In the genomic region with DNA sequence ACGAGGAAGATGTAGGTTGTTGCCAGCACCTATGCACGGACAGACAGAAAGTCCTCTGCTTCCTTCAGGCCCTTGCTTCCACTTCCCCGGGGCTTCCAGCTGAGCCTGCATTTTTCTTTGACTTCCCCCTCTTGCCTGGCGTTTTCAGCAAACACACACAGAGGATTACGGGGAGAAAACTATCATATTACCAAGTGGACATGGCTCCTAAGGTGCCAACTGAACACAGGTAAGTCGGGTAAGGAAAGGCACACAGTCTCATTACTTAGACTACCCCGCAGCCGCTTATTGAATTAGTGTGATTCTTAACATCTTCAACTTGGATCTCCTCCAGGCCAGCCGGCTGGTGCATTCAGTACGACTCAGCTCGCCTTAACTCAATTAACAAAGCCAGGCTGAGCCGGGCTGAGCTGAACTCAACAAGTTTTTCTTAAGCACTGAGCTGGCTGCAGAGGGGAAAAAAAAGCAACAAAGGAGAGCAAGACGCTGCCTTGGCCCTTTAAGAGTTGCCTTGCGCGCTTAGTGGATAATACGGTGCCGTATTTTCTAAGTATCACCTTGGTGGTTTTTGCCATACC, we compare ENCODE assay signal across 8 cellular contexts. TPM values are rescaled to one million over a fixed set of nuclear protein-coding genes. Genes with fewer than 3 reads are reported as not detected.
DNase-seq lines count a peak whose midpoint lies in the region; ATAC-seq and TF ChIP-seq lines count a peak whose summit lies in the region.

No MANE protein-coding gene starts in this region.

- H3K4me3 ChIP-seq in esophagus muscularis mucosa (peak overlapping the region in 1 of 4 donors; percentile 24), osteoblast (ENCODE audit: insufficient read depth, low read length) (no peak overlapping the region)

- no peaks in the 10 kb centered on the region for H3K36me3 Mint-ChIP-seq in activated naive CD4-positive, alpha-beta T cell treated with anti-CD3 and anti-CD28 coated beads, Interleukin-2, amount 50 U/mL, for 72 hours

- H3K4me1 ChIP-seq in esophagus muscularis mucosa, result peaks cover 14 to 56% (median 46%) of the 10 kb centered on the region in 4 donors
- H3K4me1 ChIP-seq in osteoblast (ENCODE audit: insufficient read depth, low read length), result peaks cover 3% of the 10 kb centered on the region

- H3K9me3 ChIP-seq in esophagus muscularis mucosa (no peaks in the 10 kb centered on the region), osteoblast (ENCODE audit: low read depth, low read length) (no peaks in the 10 kb centered on the region)

- ATAC-seq in activated naive CD4-positive, alpha-beta T cell treated with anti-CD3 and anti-CD28 coated beads, Interleukin-2, amount 50 U/mL, for 72 hours, result no peak

- H3K36me3 ChIP-seq in esophagus muscularis mucosa, result no peaks in the 10 kb centered on the region
- no peaks in the 10 kb centered on the region for H3K36me3 ChIP-seq in osteoblast (ENCODE audit: insufficient read depth, low read length)

- no peaks in the 10 kb centered on the region for H3K79me2 ChIP-seq in osteoblast (ENCODE audit: insufficient read depth, low read length)

- H3K27ac ChIP-seq in esophagus muscularis mucosa (replicated peaks in 1 of 4) (peak overlapping the region; percentile 41 to 61 (median 53)), osteoblast (ENCODE audit: low read depth, low read length) (no peak overlapping the region)

- peak overlapping the region; percentile 50 for H2AFZ ChIP-seq in osteoblast (ENCODE audit: low read length)

- no peak for TF ChIP-seq POLR2A in esophagus muscularis mucosa (IDR thresholded peaks at IDR 0.05; ENCODE audit: low read depth)

- H3K27me3 ChIP-seq in esophagus muscularis mucosa (no peaks in the 10 kb centered on the region), osteoblast (ENCODE audit: insufficient read depth, low read length) (no peaks in the 10 kb centered on the region)

- H3K4me2 ChIP-seq in osteoblast (ENCODE audit: insufficient read depth, low read length), result peak overlapping the region; percentile 20

- no peak for TF ChIP-seq CTCF in esophagus muscularis mucosa (IDR thresholded peaks at IDR 0.05)
- TF ChIP-seq CTCF in osteoblast (IDR thresholded peaks at IDR 0.05; ENCODE audit: extremely low read depth, low read depth, low read length), result no peak

- WGBS in esophagus muscularis mucosa, result 26% methylated on average over 17 of the region's 17 CpGs

- peak; percentile 90 for DNase-seq in DMS79 treated with DMSO at 0.1 percent for 48 hours (lab: John Stamatoyannopoulos, UW)
- peak; percentile 63 for DNase-seq in NCI-H524 treated with DMSO at 0.1 percent for 48 hours (lab: John Stamatoyannopoulos, UW)
- DNase-seq in esophagus muscularis mucosa (ENCODE audit: extremely low spot score), result no peak
- no peak for DNase-seq in osteoblast (ENCODE audit: insufficient read length, low spot score, missing footprints)
- DNase-seq in NCI-H187 treated with DMSO at 0.1 percent for 48 hours (lab: John Stamatoyannopoulos, UW), result no peak
- no peak for DNase-seq in activated naive CD4-positive, alpha-beta T cell treated with anti-CD3 and anti-CD28 coated beads, Interleukin-2, amount 50 U/mL, for 72 hours (ENCODE audit: low spot score in 2 of 2)
- DNase-seq in activated CD4-positive, alpha-beta T cell treated with anti-CD3 and anti-CD28 coated beads for 48 hours, result no peak
- DNase-seq in activated CD4-positive, alpha-beta T cell treated with anti-CD3 and anti-CD28 coated beads, Interleukin-2, amount 50 U/mL, for 1 hour, result no peak

- H4K20me1 ChIP-seq in osteoblast (ENCODE audit: insufficient read depth, low read length), result no peaks in the 10 kb centered on the region

- no peaks in the 10 kb centered on the region for H3K9me3 Mint-ChIP-seq in activated naive CD4-positive, alpha-beta T cell treated with anti-CD3 and anti-CD28 coated beads, Interleukin-2, amount 50 U/mL, for 72 hours

- intact Hi-C loops in esophagus muscularis mucosa (cut with DNase I), result loop anchor here (5.0 kb wide), 1 partner anchor 83 kb away; no protein-coding TSS in a partner anchor

- H3K27ac Mint-ChIP-seq in activated naive CD4-positive, alpha-beta T cell treated with anti-CD3 and anti-CD28 coated beads, Interleukin-2, amount 50 U/mL, for 72 hours, result no peak overlapping the region

- no peak for TF ChIP-seq EP300 in esophagus muscularis mucosa (IDR thresholded peaks at IDR 0.05)

RNA-seq across cellular contexts. Expression of gene MAP1LC3B2, which starts 19.2 kb away (rescaled TPM):
- total RNA-seq in esophagus muscularis mucosa, result 1 to 10 TPM in 2 of 4 donors, under 1 TPM in 1, not detected in 1; 0.83 to 3.0 (median 1.8) TPM
- total RNA-seq in osteoblast, result 0.29 and 1.1 TPM in 2 replicates
- total RNA-seq in activated naive CD4-positive, alpha-beta T cell treated with anti-CD3 and anti-CD28 coated beads, Interleukin-2, amount 50 U/mL, for 72 hours, result under 1 TPM in 1 of 2 donors, not detected in 1; 0.66 TPM

Comparison
In these comparisons a context has a peak if more than half of its experiments do, and no peak if none do; other contexts are left out.
1. DNase-seq: peak in DMS79 treated with DMSO at 0.1 percent for 48 hours (single experiment) and NCI-H524 treated with DMSO at 0.1 percent for 48 hours (single experiment); none in esophagus muscularis mucosa (single experiment), osteoblast (single experiment), NCI-H187 treated with DMSO at 0.1 percent for 48 hours (single experiment), activated naive CD4-positive, alpha-beta T cell treated with anti-CD3 and anti-CD28 coated beads, Interleukin-2, amount 50 U/mL, for 72 hours (0 of 2), activated CD4-positive, alpha-beta T cell treated with anti-CD3 and anti-CD28 coated beads for 48 hours (single experiment) and activated CD4-positive, alpha-beta T cell treated with anti-CD3 and anti-CD28 coated beads, Interleukin-2, amount 50 U/mL, for 1 hour (single experiment).